ENCODE assay signal across 8 cellular contexts in the genomic region with DNA sequence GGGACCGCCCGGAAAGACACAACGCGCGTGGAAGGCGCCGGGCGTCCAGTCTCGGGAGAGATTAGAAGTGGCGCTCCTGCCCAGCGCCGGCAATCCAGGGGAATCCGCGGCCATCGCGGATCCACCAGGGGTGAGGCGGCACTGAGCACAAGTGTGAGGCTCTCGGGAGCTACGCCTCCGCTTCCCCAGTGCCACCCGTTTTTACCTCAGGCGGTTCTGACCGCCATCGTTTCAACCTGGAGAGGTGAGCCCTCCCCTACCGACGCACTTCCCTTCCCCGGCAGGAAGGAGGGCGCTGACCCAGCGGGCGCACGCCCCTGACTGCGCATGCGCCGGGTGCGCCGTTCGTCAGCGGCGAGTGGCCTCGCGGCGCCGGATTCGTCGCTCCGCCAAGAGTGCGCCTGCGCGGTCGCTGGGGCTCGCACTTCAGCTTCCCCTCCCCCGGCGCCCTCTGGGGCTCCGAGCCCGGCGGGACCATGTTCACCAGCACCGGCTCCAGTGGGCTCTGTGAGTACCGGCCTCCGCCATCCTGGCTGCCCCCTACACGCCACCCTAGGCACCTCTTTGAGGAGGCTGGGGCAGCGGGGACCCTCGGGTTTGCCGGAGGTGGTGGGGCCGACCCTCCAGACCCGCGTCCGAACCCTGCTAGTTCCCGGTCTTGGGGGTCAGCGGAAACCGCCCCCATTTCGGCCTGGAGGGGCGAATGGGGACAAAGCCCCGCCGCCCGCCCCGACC.
A peak's percentile ranks its signal among the peaks of the same experiment; 100 is the strongest.
DNase-seq lines count a peak whose midpoint lies in the region; ATAC-seq lines count a peak whose summit lies in the region.

Gene UBAC2, plus strand, starts transcription at position 422 of the 735 bp plus-strand sequence. Its CDS starts 55 bp downstream, at position 477.

- H3K4me1 Mint-ChIP-seq in memory B cell: peaks cover 45% of the 10 kb centered on the region

- H3K36me3 Mint-ChIP-seq in memory B cell: peaks cover 2% of the 10 kb centered on the region

- peak within 1 kb of the TSS; percentile 83 for H3K27ac Mint-ChIP-seq in memory B cell

- H3K4me3 Mint-ChIP-seq in memory B cell: peak within 1 kb of the TSS; percentile 97

- H3K9me3 Mint-ChIP-seq in memory B cell: no peaks in the 10 kb centered on the region

- peak; percentile 96 for DNase-seq in CMK (ENCODE audit: low read depth)
- DNase-seq in HS-27A (ENCODE audit: low read depth): peak; percentile 64
- DNase-seq in NK-92 (lab: John Stamatoyannopoulos, UW; ENCODE audit: unreplicated experiment): peak; percentile 81
- peak; percentile 96 for DNase-seq in activated CD8-positive, alpha-beta memory T cell treated with anti-CD3 and anti-CD28 coated beads for 24 hours
- peak; percentile 96 for DNase-seq in effector CD8-positive, alpha-beta T cell (lab: John Stamatoyannopoulos, UW)
- DNase-seq in memory B cell (ENCODE audit: low spot score in 2 of 2): peak; percentile 95 to 97
- peak; percentile 92 for DNase-seq in stimulated activated CD8-positive, alpha-beta memory T cell treated with anti-CD3 and anti-CD28 coated beads, Interleukin-12 subunit alpha, Interleukin-12 subunit beta, amount 100 ng/mL, for 24 hours (ENCODE audit: extremely low read depth)

- peak; percentile 77 for ATAC-seq in GM19467 (IDR thresholded peaks at IDR 0.05; ENCODE audit: unreplicated experiment)
- peak; percentile 79 for ATAC-seq in memory B cell (ENCODE audit: low read depth)

- H3K27me3 Mint-ChIP-seq in memory B cell: no peaks in the 10 kb centered on the region

Comparison
In these comparisons a context has a peak if more than half of its experiments do, and no peak if none do; other contexts are left out.
1. Peak in every context shown above with its lines: DNase-seq and ATAC-seq.